9 cellular contexts compared by ENCODE assay signal in the genomic region with DNA sequence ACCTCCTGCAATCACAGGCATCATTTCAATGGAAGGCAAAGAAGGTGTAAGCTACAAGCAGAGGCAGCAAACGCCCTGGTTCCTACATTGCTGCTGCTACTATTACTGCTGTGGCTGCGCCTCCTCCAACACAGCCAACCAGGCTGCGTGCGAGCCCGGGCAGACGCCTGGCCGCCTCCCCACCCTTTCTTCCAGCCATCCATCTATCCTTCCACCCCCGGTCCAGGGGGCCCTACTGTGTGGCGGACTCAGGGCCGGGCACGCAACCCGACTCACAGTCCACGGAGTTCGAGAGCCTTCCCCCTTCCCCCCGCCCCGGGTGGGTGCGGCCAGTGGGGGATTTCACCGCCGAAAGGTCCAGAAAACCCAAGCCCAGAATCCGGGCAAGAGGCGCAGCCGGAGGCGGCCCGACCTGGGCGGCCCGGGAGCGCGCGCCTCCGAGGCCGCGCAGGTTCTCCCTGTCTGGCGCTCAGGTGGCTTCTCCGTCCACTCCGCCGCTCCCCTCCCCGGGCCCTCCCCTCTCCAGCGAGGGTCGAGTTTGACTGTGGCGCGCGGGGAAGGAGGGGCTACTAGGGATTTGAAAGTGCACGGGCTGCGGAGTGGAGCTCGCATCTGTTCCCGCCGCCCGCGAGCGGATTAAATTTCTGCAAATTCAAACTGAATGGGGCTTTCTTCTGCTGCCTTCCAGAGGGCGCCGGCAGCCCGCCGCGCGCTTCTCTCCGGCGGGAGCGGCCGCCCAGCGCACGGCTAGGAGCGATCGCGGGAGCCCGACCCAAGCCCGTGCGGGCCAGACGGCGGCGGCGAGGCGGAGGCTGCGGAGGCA. TPM values are rescaled to one million over a fixed set of nuclear protein-coding genes. Genes with fewer than 3 reads are reported as not detected.
A peak's percentile ranks its signal among the peaks of the same experiment; 100 is the strongest.
DNase-seq lines count a peak whose midpoint lies in the region; ATAC-seq, FAIRE-seq and TF ChIP-seq lines count a peak whose summit lies in the region.
"Had no signal": no experiment of that assay in that cellular context is flagged by ENCODE, and none has a peak within 500 bp of the region (broad histone marks: within the 10 kb centered on the region; RNA-seq: fewer than 3 reads in every experiment).

A gene (plus strand): TSS at position 569 of the 823 bp plus-strand sequence. CDS start 655 bp downstream, outside the sequence.

- peak within 1 kb of the TSS; percentile 80 for H2AFZ ChIP-seq in H1 (ENCODE audit: low read length)

- H3K4me1 Mint-ChIP-seq in IgD-negative memory B cell = peaks cover 4 to 6% (median 6%) of the 10 kb centered on the region in 3 donors
- peaks cover 43% of the 10 kb centered on the region for H3K4me1 Mint-ChIP-seq in mesothelial cell of epicardium
- H3K4me1 Mint-ChIP-seq in type B pancreatic cell (ENCODE audit: unreplicated experiment) = peaks cover 32% of the 10 kb centered on the region

- FAIRE-seq in H1 (lab: Jason Lieb, UNC) = peak; percentile 13

- H3K23ac ChIP-seq in H1 (ENCODE audit: insufficient read length) = no peak within 1 kb of the TSS

- H3K4me3 Mint-ChIP-seq in IgD-negative memory B cell (peak within 1 kb of the TSS; percentile 78 to 92 (median 89)), mesothelial cell of epicardium (peak within 1 kb of the TSS; percentile 93), type B pancreatic cell (peak within 1 kb of the TSS; percentile 96)

- H2BK12ac ChIP-seq in H1 (ENCODE audit: low read depth, low read length) = peak within 1 kb of the TSS; percentile 87

- POLR2A ChIA-PET in H1 (lab: Charles Lee; ENCODE audit: partially characterized antibody) = interaction anchor here (0.7 to 2.7 kb wide), 7 partner anchors 20 to 385 kb away, joined by 3 to 5 read pairs (median 3); a partner anchor contains a TSS

- peaks cover 4 to 17% (median 7%) of the 10 kb centered on the region in 4 experiments for H3K4me1 ChIP-seq in H1 (replicated peaks in 1 of 4; ENCODE audit: control insufficient read depth in 3 of 4, insufficient read depth in 4 of 4, low read length in 3 of 4)

- no peak within 1 kb of the TSS for H3K56ac ChIP-seq in H1 (replicated peaks; ENCODE audit: insufficient read length, low read depth, low read length)

- TF ChIP-seq POLR2A in H1 (IDR thresholded peaks at IDR 0.05; ENCODE audit: control extremely low read depth in 1 of 2, low read depth in 2 of 2, low read length in 2 of 2) = peak in 1 of 2 experiments; percentile 49; a peak in 2 of 3 replicates

- H3K4me2 ChIP-seq in H1 (ENCODE audit: insufficient read depth in 1 of 2, low read depth in 2 of 2, low read length in 2 of 2) = peak within 1 kb of the TSS; percentile 87 to 97

- H3K27ac Mint-ChIP-seq in IgD-negative memory B cell (peak within 1 kb of the TSS in 1 of 3 donors; percentile 10), mesothelial cell of epicardium (peak within 1 kb of the TSS; percentile 95), type B pancreatic cell (peak within 1 kb of the TSS; percentile 86)

- peak within 1 kb of the TSS; percentile 47 for H4K5ac ChIP-seq in H1 (ENCODE audit: insufficient read length, low read depth, low read length)

- no peak for TF ChIP-seq EP300 in H1 (IDR thresholded peaks at IDR 0.05; ENCODE audit: borderline replicate concordance in 1 of 2, low read depth in 2 of 2, low read length in 2 of 2)

- H3K79me2 ChIP-seq in H1 (ENCODE audit: control insufficient read depth in 1 of 2, insufficient read depth in 2 of 2, low read length in 2 of 2) = peaks cover 0 to 14% of the 10 kb centered on the region in 2 experiments; a peak in 2 of 4 replicates

- CTCF ChIA-PET in H1 (lab: Charles Lee; ENCODE audit: partially characterized antibody) = interaction anchor here (0.6 to 6.1 kb wide), 8 partner anchors 10 to 381 kb away, joined by 3 to 42 read pairs (median 4); no protein-coding TSS in a partner anchor

- peak within 1 kb of the TSS; percentile 65 for H3K4me3 ChIP-seq in SK-N-MC
- H3K4me3 ChIP-seq in H1 (ENCODE audit: extremely low read depth in 1 of 4, insufficient read depth in 2 of 4, low read depth in 3 of 4, low read length in 4 of 4) = peak within 1 kb of the TSS; percentile 58 to 86 (median 68)

- peak within 1 kb of the TSS; percentile 68 for H4K91ac ChIP-seq in H1 (replicated peaks; ENCODE audit: insufficient read length, low read length)

- H3K27me3 ChIP-seq in H1 (replicated peaks in 1 of 4; ENCODE audit: control insufficient read depth in 3 of 4, extremely low read depth in 1 of 4, insufficient read depth in 3 of 4, low read length in 3 of 4) = peaks cover 0 to 9% (median 7%) of the 10 kb centered on the region in 4 experiments; a peak in 4 of 7 replicates

- H2BK15ac ChIP-seq in H1 (ENCODE audit: low read length) = no peak within 1 kb of the TSS

- H2BK5ac ChIP-seq in H1 (ENCODE audit: low read depth, low read length) = peak within 1 kb of the TSS; percentile 78; the same call in 1 of the 2 replicates

- peaks cover 3% of the 10 kb centered on the region; the same call in 1 of the 2 replicates for H3K79me1 ChIP-seq in H1 (ENCODE audit: low read depth, low read length)

- H3K9me3 ChIP-seq in SK-N-MC (ENCODE audit: low read depth, low read length) (no peaks in the 10 kb centered on the region), H1 (ENCODE audit: insufficient read depth in 2 of 2, low read depth in 1 of 2, low read length in 1 of 2) (no peaks in the 10 kb centered on the region)

- no peak within 1 kb of the TSS for H2BK20ac ChIP-seq in H1 (ENCODE audit: low read length)

- no peak within 1 kb of the TSS for H2BK120ac ChIP-seq in H1 (replicated peaks; ENCODE audit: low read depth, low read length)

- H4K20me1 ChIP-seq in H1 (replicated peaks in 1 of 2; ENCODE audit: control insufficient read depth in 1 of 2, insufficient read depth in 2 of 2, low read length in 2 of 2) = no peaks in the 10 kb centered on the region

- peaks cover 21% of the 10 kb centered on the region; the same call in 1 of the 2 replicates for H3K23me2 ChIP-seq in H1 (ENCODE audit: low read depth, low read length)

- H3K27me3 Mint-ChIP-seq in IgD-negative memory B cell = peaks cover 41% of the 10 kb centered on the region
- no peaks in the 10 kb centered on the region for H3K27me3 Mint-ChIP-seq in mesothelial cell of epicardium (ENCODE audit: low read depth)
- H3K27me3 Mint-ChIP-seq in type B pancreatic cell = peaks cover 13% of the 10 kb centered on the region

- H2AK5ac ChIP-seq in H1 (ENCODE audit: low read depth, low read length) = 0 out of 2 replicates have a peak within 1 kb of the TSS, but pooled peaks have one; percentile 10

- no peak; a peak in 1 of 4 replicates for TF ChIP-seq RAD21 in H1 (IDR thresholded peaks at IDR 0.05 in 1 of 2, conservative IDR thresholded peaks at IDR 0.05 in 1 of 2; ENCODE audit: low read depth in 2 of 2, low read length in 2 of 2)

- peak within 1 kb of the TSS; percentile 46 for H3K14ac ChIP-seq in H1 (ENCODE audit: insufficient read length)

- H3K9me3 Mint-ChIP-seq in IgD-negative memory B cell (no peaks in the 10 kb centered on the region), mesothelial cell of epicardium (no peaks in the 10 kb centered on the region), type B pancreatic cell (no peaks in the 10 kb centered on the region)

- H3K36me3 ChIP-seq in SK-N-MC (ENCODE audit: insufficient read depth, low read length) (no peaks in the 10 kb centered on the region), H1 (ENCODE audit: control insufficient read depth in 2 of 4, insufficient read depth in 4 of 4, low read length in 3 of 4) (no peaks in the 10 kb centered on the region)

- no peaks in the 10 kb centered on the region for H3K36me3 Mint-ChIP-seq in IgD-negative memory B cell
- H3K36me3 Mint-ChIP-seq in mesothelial cell of epicardium = no peaks in the 10 kb centered on the region
- peaks cover 14% of the 10 kb centered on the region for H3K36me3 Mint-ChIP-seq in type B pancreatic cell

- 4% methylated on average over 48 of the region's 74 CpGs; no CpG with 5 or more reads in 1 of the 2 experiments for WGBS in H1 (ENCODE audit: extremely low coverage in 1 of 2, insufficient coverage in 1 of 2, insufficient read length in 1 of 2, insufficient replicate concordance in 2 of 2, low coverage in 1 of 2, low lambda C conversion rate in 2 of 2, missing lambda C conversion rate in 1 of 2), 2 experiments

- ATAC-seq in HG03469 (IDR thresholded peaks at IDR 0.05; ENCODE audit: unreplicated experiment) = no peak
- no peak for ATAC-seq in HG03342 (IDR thresholded peaks at IDR 0.05; ENCODE audit: unreplicated experiment)

- DNase-seq in COR-L47 (lab: John Stamatoyannopoulos, UW) (peak; percentile 70), SK-N-MC (ENCODE audit: low read depth, low spot score) (no peak), H1 (ENCODE audit: low read depth in 1 of 2, low spot score in 2 of 2) (no peak), mesothelial cell of epicardium (ENCODE audit: low spot score in 2 of 2, unreplicated experiment in 2 of 2) (peak; percentile 61 to 81), type B pancreatic cell (ENCODE audit: extremely low spot score, unreplicated experiment) (peak; percentile 86)

- peak within 1 kb of the TSS; percentile 87 for H3K18ac ChIP-seq in H1 (ENCODE audit: extremely low read depth, low read length)

- H4K8ac ChIP-seq in H1 (ENCODE audit: extremely low read depth, insufficient read depth, low read length) = peak within 1 kb of the TSS; percentile 90

- H3K27ac ChIP-seq in SK-N-MC (no peak within 1 kb of the TSS), H1 (ENCODE audit: low read depth, low read length) (no peak within 1 kb of the TSS)

- TF ChIP-seq CTCF in H1 (IDR thresholded peaks at IDR 0.05; ENCODE audit: control extremely low read depth in 1 of 3, insufficient read depth in 1 of 3, low read depth in 1 of 3, low read length in 3 of 3) (peak in 1 of 3 experiments; percentile 0; a peak in 1 of 4 replicates), mesothelial cell of epicardium (IDR thresholded peaks at IDR 0.05; ENCODE audit: unreplicated experiment) (no peak), type B pancreatic cell (conservative IDR thresholded peaks at IDR 0.05) (peak; percentile 20)

- no peak within 1 kb of the TSS for H3K4ac ChIP-seq in H1 (replicated peaks; ENCODE audit: insufficient read length, low read depth, low read length)

- H3K9ac ChIP-seq in SK-N-MC (ENCODE audit: insufficient read length) (no peak within 1 kb of the TSS), H1 (replicated peaks in 1 of 4; ENCODE audit: extremely low read depth in 1 of 4, low read depth in 3 of 4, low read length in 3 of 4) (peak within 1 kb of the TSS; percentile 34 to 70 (median 46))

TF ChIP-seq in H1, 55 proteins besides CTCF, POLR2A, EP300 and RAD21 (continues in another document):
- no peak for TF ChIP-seq EGR1 (IDR thresholded peaks at IDR 0.05; ENCODE audit: borderline replicate concordance, low read depth, low read length)

RNA-seq across cellular contexts. Expression of the gene that starts here (rescaled TPM):
- not detected for polyA plus RNA-seq in IgD-negative memory B cell
- total RNA-seq in H1 (2021; fragmentation: NEBNext Ultra II Directional; extraction: Animal tissue kit (Norgen Biotek cat#: 25700)) = 10.2 and 16.7 TPM in 2 replicates
- polyA plus RNA-seq in H1 (2011; rRNA removed) = 1.9 and 2.6 TPM in 2 replicates
- 3.1 TPM for polyA plus RNA-seq in H1 (2011; cell fraction: cytosol; rRNA removed)
- polyA plus RNA-seq in H1 (2011; cell fraction: nucleus; rRNA removed) = 3.9 TPM
- polyA plus RNA-seq in H1 (2012, experiment 1 of 2) = 3.4 to 5.2 TPM (median 4.6 TPM) in 4 replicates
- 1.9 TPM for polyA plus RNA-seq in H1 (2012, experiment 2 of 2)
- polyA plus RNA-seq in H1 (2013, experiment 1 of 2) = 3.2 TPM
- polyA plus RNA-seq in H1 (2013, experiment 2 of 2) = 3.0 TPM
- polyA minus RNA-seq in H1 (2011; rRNA and poly(A)+ RNA removed) = 4.3 and 6.1 TPM in 2 replicates
- 3.5 TPM for polyA minus RNA-seq in H1 (2011; cell fraction: cytosol; rRNA and poly(A)+ RNA removed)
- polyA minus RNA-seq in H1 (2011; cell fraction: nucleus; rRNA and poly(A)+ RNA removed) = 3.7 TPM
- 58.8 to 61.4 TPM (median 60.6 TPM) in 3 replicates for total RNA-seq in mesothelial cell of epicardium
- 11.3 and 44.0 TPM in 2 replicates for total RNA-seq in type B pancreatic cell (ENCODE audit: low replicate concordance)
- total RNA-seq: HT1080 had no signal

Comparison
In these comparisons a context has a peak if more than half of its experiments do, and no peak if none do; other contexts are left out.
1. DNase-seq: peak in COR-L47 (single experiment), mesothelial cell of epicardium (2 of 2) and type B pancreatic cell (single experiment); none in SK-N-MC (single experiment) and H1 (0 of 2).
2. Peak in every context shown above with its lines, with median percentiles within 50 percentile points of each other: H3K4me3 Mint-ChIP-seq.